Comparison of ENCODE assay signal across 8 cellular contexts in genomic region chr19:18280247-18281081, GRCh38. TPM values are rescaled to one million over a fixed set of nuclear protein-coding genes. Genes with fewer than 3 reads are reported as not detected.
A peak's percentile ranks its signal among the peaks of the same experiment; 100 is the strongest.
DNase-seq lines count a peak whose midpoint lies in the region; ATAC-seq and TF ChIP-seq lines count a peak whose summit lies in the region.

No MANE protein-coding gene starts in this region.

- H3K4me3 ChIP-seq in epithelial cell of esophagus (ENCODE audit: low read length) (peak overlapping the region; percentile 97), mononuclear cell (ENCODE audit: low read length) (peak overlapping the region; percentile 93)

- H3K27me3 ChIP-seq in mononuclear cell (ENCODE audit: insufficient read depth, low read length): no peaks in the 10 kb centered on the region

- H3K9me3 ChIP-seq in mononuclear cell (ENCODE audit: low read depth, low read length): no peaks in the 10 kb centered on the region

- peak; percentile 13 for ATAC-seq in HG03439 (IDR thresholded peaks at IDR 0.05; ENCODE audit: unreplicated experiment)

- DNase-seq in NCI-H2081 (lab: John Stamatoyannopoulos, UW) (peak; percentile 77 to 87), NCI-H2081 treated with DMSO at 0.1 percent for 48 hours (lab: John Stamatoyannopoulos, UW) (no peak), NOMO-1 treated with DMSO at 0.1 percent for 48 hours (lab: John Stamatoyannopoulos, UW; ENCODE audit: unreplicated experiment) (peak; percentile 46), activated T-cell treated with anti-CD3 and anti-CD28 coated beads for 4 hours (peak; percentile 65), epithelial cell of esophagus (ENCODE audit: low read depth) (peak; percentile 75)
- DNase-seq in stimulated activated CD8-positive, alpha-beta memory T cell treated with anti-CD3 and anti-CD28 coated beads, Interleukin-7, amount 100 ng/mL, for 24 hours (ENCODE audit: low read depth): peak; percentile 38

- TF ChIP-seq CTCF in epithelial cell of esophagus (IDR thresholded peaks at IDR 0.05; ENCODE audit: insufficient read depth, low read depth, low read length, missing control alignments): no peak

- peaks cover 59% of the 10 kb centered on the region for H3K4me1 ChIP-seq in mononuclear cell (ENCODE audit: insufficient read depth, low read length)

RNA-seq across cellular contexts. Expression of gene JUND, which starts 1.0 kb away (rescaled TPM):
- total RNA-seq in mononuclear cell: 1,318 TPM

RNA-seq across cellular contexts. Expression of gene IQCN, which starts 6.2 kb away (rescaled TPM):
- 7.7 TPM for total RNA-seq in mononuclear cell

RNA-seq across cellular contexts. Expression of gene LSM4, which starts 42.4 kb away (rescaled TPM):
- total RNA-seq in mononuclear cell: 62.4 TPM

RNA-seq across cellular contexts. Expression of gene PDE4C, which starts 54.2 kb away (rescaled TPM):
- not detected for total RNA-seq in mononuclear cell

RNA-seq across cellular contexts. Expression of gene PGPEP1, which starts 59.9 kb away (rescaled TPM):
- 21.4 TPM for total RNA-seq in mononuclear cell
